Comparison of ENCODE assay signal across 8 cellular contexts in the genomic region with DNA sequence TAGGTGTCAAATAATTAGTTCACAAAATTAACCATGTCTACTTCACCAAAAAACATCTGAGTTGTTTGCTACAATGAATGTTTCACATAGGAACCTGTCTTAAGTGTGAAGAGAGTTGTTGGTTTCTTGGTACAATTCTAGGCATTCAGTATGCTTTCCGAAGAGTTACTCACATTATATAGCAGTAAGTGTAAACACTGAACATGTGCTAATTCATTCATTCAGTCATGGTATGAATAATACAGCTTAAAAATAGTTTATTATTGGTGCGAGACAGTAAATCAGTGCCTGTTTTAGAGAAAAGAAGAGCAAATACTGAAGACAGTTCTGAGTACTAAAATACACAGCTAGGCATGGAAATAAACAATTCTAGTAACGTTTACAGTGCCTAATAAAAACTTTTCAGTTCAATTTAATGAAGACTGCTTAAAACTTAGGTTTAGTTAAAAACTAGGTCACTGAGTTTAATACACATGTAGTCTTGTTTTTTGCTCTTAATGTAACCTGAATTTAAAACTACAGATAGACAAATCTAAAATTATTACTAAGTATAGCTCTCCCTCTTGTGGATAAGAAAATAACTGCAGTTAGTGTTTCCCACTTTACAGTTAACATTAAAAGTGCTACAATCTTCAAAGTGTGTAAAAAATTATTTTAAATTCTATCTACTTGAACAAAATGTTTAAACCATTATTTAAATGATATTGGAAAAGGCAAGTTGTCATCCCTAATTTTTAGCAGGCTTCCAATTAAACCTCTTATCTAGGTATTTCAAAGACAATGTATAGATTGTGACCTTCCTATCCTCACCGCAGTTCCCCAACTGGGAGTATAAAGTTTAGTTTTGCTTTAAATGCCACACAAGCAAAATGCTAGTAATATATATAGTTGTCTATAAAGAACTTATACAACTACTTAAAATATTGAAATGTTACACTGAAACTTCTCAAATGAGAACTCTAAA. TPM values are rescaled to one million over a fixed set of nuclear protein-coding genes. Genes with fewer than 3 reads are reported as not detected.
DNase-seq lines count a peak whose midpoint lies in the region; ATAC-seq and TF ChIP-seq lines count a peak whose summit lies in the region.

No MANE protein-coding gene starts in this region.

- H2AFZ ChIP-seq in PC-3 (ENCODE audit: low read length), result no peak overlapping the region

- H3K4me1 ChIP-seq in PC-3 (ENCODE audit: insufficient read depth, low read length), result no peaks in the 10 kb centered on the region

- no peaks in the 10 kb centered on the region for H3K27me3 ChIP-seq in PC-3 (ENCODE audit: low read length)

- intact Hi-C loops in PC-3 (cut with micrococcal nuclease), result loop anchor here (1.0 to 10.0 kb wide), 4 partner anchors 386 to 1194 kb away; no protein-coding TSS in a partner anchor

- CTCF ChIA-PET in PC-3 (lab: Charles Lee), result interaction anchor here (0.6 to 1.5 kb wide), 3 partner anchors 11 to 806 kb away, joined by 3 to 6 read pairs (median 5); no protein-coding TSS in a partner anchor

- no peak overlapping the region for H3K9ac ChIP-seq in PC-3 (ENCODE audit: low read length)

- H3K79me2 ChIP-seq in PC-3 (ENCODE audit: low read length), result no peaks in the 10 kb centered on the region

- no peaks in the 10 kb centered on the region for H3F3A ChIP-seq in PC-3 (ENCODE audit: low read length, unreplicated experiment)

- no peaks in the 10 kb centered on the region for H3K9me2 ChIP-seq in PC-3 (replicated peaks; ENCODE audit: low read length)

- POLR2A ChIA-PET in PC-3 (lab: Charles Lee; ENCODE audit: unreplicated experiment), result no interaction called here

- no peak overlapping the region for H3K27ac ChIP-seq in PC-3 (ENCODE audit: low read length)

- TF ChIP-seq CTCF in PC-3 (conservative IDR thresholded peaks at IDR 0.05; ENCODE audit: low read depth, low read length) (peak; percentile 82), epithelial cell of proximal tubule (conservative IDR thresholded peaks at IDR 0.05; ENCODE audit: low read depth, low read length) (peak; percentile 45)

- H4K20me1 ChIP-seq in PC-3 (ENCODE audit: low read length), result 0 out of 2 replicates have a peak, but pooled peaks cover 5% of the 10 kb centered on the region

- H3K9me3 ChIP-seq in PC-3 (ENCODE audit: low read length), result no peaks in the 10 kb centered on the region

- H3K4me2 ChIP-seq in PC-3 (ENCODE audit: low read length), result no peak overlapping the region

- H3K4me3 ChIP-seq in PC-3 (ENCODE audit: low read length), result no peak overlapping the region
- H3K4me3 ChIP-seq in epithelial cell of proximal tubule (ENCODE audit: low read depth, low read length), result no peak overlapping the region

- BruUV-seq in PC-3 (replicated peaks; lab: Mats Ljungman, UMichigan), result no TSS peak

- peak; percentile 44 for ATAC-seq in GM21825 (IDR thresholded peaks at IDR 0.05; ENCODE audit: unreplicated experiment)
- ATAC-seq in PC-3, result peak; percentile 33; the same call in 1 of the 2 replicates
- ATAC-seq in GM19463 (IDR thresholded peaks at IDR 0.05; ENCODE audit: unreplicated experiment), result no peak
- no peak for ATAC-seq in GM21737 (IDR thresholded peaks at IDR 0.05; ENCODE audit: unreplicated experiment)

- DNase-seq in COR-L47 (lab: John Stamatoyannopoulos, UW) (peak; percentile 1), PC-3 (peak; percentile 75), epithelial cell of proximal tubule (ENCODE audit: low read depth) (no peak), pons (ENCODE audit: low spot score) (peak; percentile 48)
- DNase-seq in stimulated activated CD4-positive, alpha-beta T cell treated with anti-CD3 and anti-CD28 coated beads, Interleukin-2, amount 100 ng/mL, for 24 hours, result no peak

- H3K36me3 ChIP-seq in PC-3 (ENCODE audit: low read depth, low read length), result peaks cover 32% of the 10 kb centered on the region

RNA-seq across cellular contexts. Expression of gene ZCWPW2, which starts 20.1 kb away (rescaled TPM):
- total RNA-seq in PC-3 (2014; rRNA removed) (not detected in 2 replicates), epithelial cell of proximal tubule (0.58 TPM in 1 of 2 replicates, not detected in the other)

RNA-seq across cellular contexts. Expression of gene AZI2, which starts 20.2 kb away (rescaled TPM):
- total RNA-seq in PC-3 (2014; rRNA removed) (36.3 and 40.4 TPM in 2 replicates), epithelial cell of proximal tubule (17.5 and 20.8 TPM in 2 replicates)

Comparison
In these comparisons a context has a peak if more than half of its experiments do, and no peak if none do; other contexts are left out.
1. DNase-seq: peak in COR-L47 (single experiment), PC-3 (single experiment) and pons (single experiment); none in epithelial cell of proximal tubule (single experiment) and stimulated activated CD4-positive, alpha-beta T cell treated with anti-CD3 and anti-CD28 coated beads, Interleukin-2, amount 100 ng/mL, for 24 hours (0 of 2).
2. ATAC-seq: peak in GM21825 (single experiment) and PC-3 (single experiment); none in GM19463 (single experiment) and GM21737 (single experiment).